13 cellular contexts compared by ENCODE assay signal in the genomic region with DNA sequence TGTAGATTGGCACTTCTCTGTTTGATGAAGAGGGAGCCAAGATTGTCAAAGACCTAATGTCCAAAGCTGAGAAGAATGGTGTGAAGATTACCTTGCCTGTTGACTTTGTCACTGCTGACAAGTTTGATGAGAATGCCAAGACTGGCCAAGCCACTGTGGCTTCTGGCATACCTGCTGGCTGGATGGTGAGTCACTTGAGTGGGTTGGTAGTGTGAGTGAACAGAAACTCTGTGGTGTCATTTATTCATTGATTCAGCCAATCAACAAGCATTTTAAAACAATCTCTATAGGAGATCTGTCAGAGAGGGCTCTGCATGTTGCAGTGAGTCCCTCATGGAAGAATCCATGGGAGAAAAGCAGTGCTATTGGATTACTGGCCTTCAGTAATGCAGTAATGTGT. TPM values are rescaled to one million over a fixed set of nuclear protein-coding genes. Genes with fewer than 3 reads are reported as not detected.
DNase-seq lines count a peak whose midpoint lies in the region; ATAC-seq and TF ChIP-seq lines count a peak whose summit lies in the region.
"Had no signal": no experiment of that assay in that cellular context is flagged by ENCODE, and none has a peak within 500 bp of the region (broad histone marks: within the 10 kb centered on the region; RNA-seq: fewer than 3 reads in every experiment).

No MANE protein-coding gene starts in this region.

- no peak overlapping the region for H3K4me3 Mint-ChIP-seq in activated naive CD8-positive, alpha-beta T cell treated with anti-CD3 and anti-CD28 coated beads for 36 hours
- H3K4me3 Mint-ChIP-seq: endodermal cell had no signal

- H3K56ac ChIP-seq in mesendoderm (ENCODE audit: low read length), result no peak overlapping the region

- H3K4me2 ChIP-seq in mesendoderm (ENCODE audit: low read length), result no peak overlapping the region

- in situ Hi-C loops in gastrocnemius medialis (cut with MboI; ENCODE audit: low sequenced_read_pairs in 4 of 4), result loop anchor here in 2 of 4 donors (25.0 kb wide), 1 partner anchor 211 kb away; the partner anchor contains the start of gene ATP7A (in 2 of the 2)

- H3K18ac ChIP-seq in mesendoderm (ENCODE audit: low read length), result no peak overlapping the region

- peak overlapping the region; percentile 89 for H3K27ac Mint-ChIP-seq in activated naive CD8-positive, alpha-beta T cell treated with anti-CD3 and anti-CD28 coated beads for 36 hours
- H3K27ac Mint-ChIP-seq: endodermal cell had no signal

- no peak overlapping the region for H3K23ac ChIP-seq in mesendoderm (ENCODE audit: low read length)

- no peak overlapping the region for H4K8ac ChIP-seq in mesendoderm (ENCODE audit: low read depth, low read length)

- intact Hi-C loops in gastrocnemius medialis (cut with DNase I; ENCODE audit: low total_unique reads), result no loop called here

- no peak overlapping the region for H2BK120ac ChIP-seq in mesendoderm (ENCODE audit: low read depth, low read length)

- H3K9me3 Mint-ChIP-seq in activated naive CD8-positive, alpha-beta T cell treated with anti-CD3 and anti-CD28 coated beads for 36 hours, result no peaks in the 10 kb centered on the region

- H3K4me1 Mint-ChIP-seq in activated naive CD8-positive, alpha-beta T cell treated with anti-CD3 and anti-CD28 coated beads for 36 hours, result peaks cover 25% of the 10 kb centered on the region
- H3K4me1 Mint-ChIP-seq: endodermal cell had no signal

- H2AK5ac ChIP-seq in mesendoderm (ENCODE audit: low read length), result no peak overlapping the region

- H2BK5ac ChIP-seq in mesendoderm (ENCODE audit: low read length), result no peak overlapping the region

- no peak for TF ChIP-seq POLR2A in gastrocnemius medialis (IDR thresholded peaks at IDR 0.05)

- peak; percentile 36 to 60 for ATAC-seq in gastrocnemius medialis

- no peak overlapping the region for H4K5ac ChIP-seq in mesendoderm (ENCODE audit: low read length)

- H3K36me3 Mint-ChIP-seq in activated naive CD8-positive, alpha-beta T cell treated with anti-CD3 and anti-CD28 coated beads for 36 hours, result peaks cover 41% of the 10 kb centered on the region

- H3K79me1 ChIP-seq in mesendoderm (ENCODE audit: low read length), result no peaks in the 10 kb centered on the region

- H3K79me2 ChIP-seq in mesendoderm (ENCODE audit: control insufficient read depth, insufficient read depth, low read length), result no peaks in the 10 kb centered on the region

- H2BK15ac ChIP-seq in mesendoderm (replicated peaks; ENCODE audit: low read depth), result no peak overlapping the region

- H3K4me3 ChIP-seq in gastrocnemius medialis (no peak overlapping the region), mesendoderm (ENCODE audit: low read length) (no peak overlapping the region)
- H3K4me3 ChIP-seq: HAP-1, sigmoid colon had no signal

- no peaks in the 10 kb centered on the region for H3K27me3 ChIP-seq in gastrocnemius medialis
- no peaks in the 10 kb centered on the region for H3K27me3 ChIP-seq in mesendoderm (ENCODE audit: insufficient read depth, low read length, poor library complexity)
- H3K27me3 ChIP-seq: sigmoid colon had no signal

- H3K4me1 ChIP-seq in gastrocnemius medialis (peaks cover 0 to 2% of the 10 kb centered on the region in 2 donors), mesendoderm (ENCODE audit: control insufficient read depth, low read depth, low read length) (no peaks in the 10 kb centered on the region)
- H3K4me1 ChIP-seq: HAP-1, sigmoid colon had no signal

- H3K27ac ChIP-seq in gastrocnemius medialis (peak overlapping the region in 1 of 4 donors; percentile 33), mesendoderm (ENCODE audit: low read depth, low read length) (no peak overlapping the region)
- H3K27ac ChIP-seq: sigmoid colon had no signal

- H3K9me3 ChIP-seq in gastrocnemius medialis, result no peaks in the 10 kb centered on the region
- H3K9me3 ChIP-seq: HAP-1, sigmoid colon had no signal

- no peak for TF ChIP-seq CTCF in gastrocnemius medialis (IDR thresholded peaks at IDR 0.05 in 4 of 5, conservative IDR thresholded peaks at IDR 0.05 in 1 of 5)

- H3K9ac ChIP-seq in mesendoderm (ENCODE audit: low read length), result no peak overlapping the region

- no peak overlapping the region for H3K4ac ChIP-seq in mesendoderm (ENCODE audit: low read depth, low read length)

- no peaks in the 10 kb centered on the region for H3K27me3 Mint-ChIP-seq in activated naive CD8-positive, alpha-beta T cell treated with anti-CD3 and anti-CD28 coated beads for 36 hours

- DNase-seq in ELR (ENCODE audit: low read depth) (peak; percentile 67), M059J (ENCODE audit: low read depth) (peak; percentile 85), gastrocnemius medialis (peak in 1 of 2 donors; percentile 31), NCI-H1694 (lab: John Stamatoyannopoulos, UW) (no peak), mesendoderm (no peak), NCI-H82 (lab: John Stamatoyannopoulos, UW) (no peak)
- peak; percentile 46 for DNase-seq in activated naive CD8-positive, alpha-beta T cell treated with anti-CD3 and anti-CD28 coated beads for 36 hours
- DNase-seq: DMS79 treated with DMSO at 0.1 percent for 48 hours, endodermal cell, NCI-H526 treated with DMSO at 0.1 percent for 48 hours, sigmoid colon, SW 1271 had no signal

- H3K36me3 ChIP-seq in gastrocnemius medialis, result peaks cover 0 to 57% of the 10 kb centered on the region in 2 donors
- H3K36me3 ChIP-seq in mesendoderm (ENCODE audit: control insufficient read depth, insufficient read depth, low read length), result no peaks in the 10 kb centered on the region

RNA-seq across cellular contexts. Expression of gene TAF9B, which starts 16.3 kb away (rescaled TPM):
- total RNA-seq in M059J (2014; rRNA removed; shearing (Covaris generic)), result 72.8 and 107 TPM in 2 replicates
- total RNA-seq in activated naive CD8-positive, alpha-beta T cell treated with anti-CD3 and anti-CD28 coated beads for 36 hours, result 10 to 100 TPM; 19.6 to 20.9 TPM
- 10 to 100 TPM; 16.3 to 24.0 (median 18.5) TPM for total RNA-seq in gastrocnemius medialis
- polyA plus RNA-seq in mesendoderm (2013, experiment 1 of 2), result 34.4 TPM
- 33.7 TPM for polyA plus RNA-seq in mesendoderm (2013, experiment 2 of 2)

RNA-seq across cellular contexts. Expression of gene PGK1, which starts 19.1 kb away (rescaled TPM):
- 663 and 1,592 TPM in 2 replicates for total RNA-seq in M059J (2014; rRNA removed; shearing (Covaris generic))
- 1,000 to 10,000 TPM; 1,246 to 1,264 TPM for total RNA-seq in activated naive CD8-positive, alpha-beta T cell treated with anti-CD3 and anti-CD28 coated beads for 36 hours
- 100 to 1,000 TPM; 220 to 392 (median 310) TPM for total RNA-seq in gastrocnemius medialis
- polyA plus RNA-seq in mesendoderm (2013, experiment 1 of 2), result 194 TPM
- 199 TPM for polyA plus RNA-seq in mesendoderm (2013, experiment 2 of 2)

Comparison
In these comparisons a context has a peak if more than half of its experiments do, and no peak if none do; other contexts are left out.
1. DNase-seq: peak in ELR (single experiment), M059J (single experiment) and activated naive CD8-positive, alpha-beta T cell treated with anti-CD3 and anti-CD28 coated beads for 36 hours (single experiment); none in NCI-H1694 (single experiment), mesendoderm (single experiment) and NCI-H82 (single experiment).